ENCODE assay signal across 8 cellular contexts in genomic region chr11:47565340-47566165, GRCh38.
DNase-seq lines count a peak whose midpoint lies in the region; ATAC-seq and TF ChIP-seq lines count a peak whose summit lies in the region.

TSS of gene PTPMT1 (plus strand) at chr11:47565599. CDS start at chr11:47565623, 24 bp downstream.

- peak; percentile 35 for DNase-seq in NCI-H2107 (lab: John Stamatoyannopoulos, UW)
- no peak for DNase-seq in NCI-H2107 treated with DMSO at 0.1 percent for 48 hours (lab: John Stamatoyannopoulos, UW; ENCODE audit: unreplicated experiment)
- peak; percentile 32 for DNase-seq in NCI-H146 treated with DMSO at 0.1 percent for 48 hours (lab: John Stamatoyannopoulos, UW; ENCODE audit: unreplicated experiment)
- peak; percentile 68 for DNase-seq in choroid plexus epithelial cell (ENCODE audit: low read depth)
- peak; percentile 42 for DNase-seq in stimulated activated CD4-positive, alpha-beta T cell treated with anti-CD3 and anti-CD28 coated beads, Interleukin-2, amount 100 ng/mL, for 4 hours (ENCODE audit: low read depth)

- H3K27me3 ChIP-seq in layer of hippocampus (ENCODE audit: control insufficient read depth, insufficient read depth, low read length) = no peaks in the 10 kb centered on the region

- ATAC-seq in HG02678 (IDR thresholded peaks at IDR 0.05; ENCODE audit: unreplicated experiment) = peak; percentile 91
- peak; percentile 92 for ATAC-seq in activated CD4-positive, CD25-positive, alpha-beta regulatory T cell treated with anti-CD3 and anti-CD28 coated beads, Interleukin-2, amount 50 U/mL, for 24 hours

- H3K4me3 ChIP-seq in choroid plexus epithelial cell (ENCODE audit: low read depth, low read length) = peak within 1 kb of the TSS; percentile 81

- peak within 1 kb of the TSS; percentile 81 for H3K27ac ChIP-seq in layer of hippocampus (ENCODE audit: low read depth, low read length)

- TF ChIP-seq CTCF in choroid plexus epithelial cell (conservative IDR thresholded peaks at IDR 0.05; ENCODE audit: low read depth, low read length) = no peak
